1 cellular context compared by ENCODE assay signal in the genomic region with DNA sequence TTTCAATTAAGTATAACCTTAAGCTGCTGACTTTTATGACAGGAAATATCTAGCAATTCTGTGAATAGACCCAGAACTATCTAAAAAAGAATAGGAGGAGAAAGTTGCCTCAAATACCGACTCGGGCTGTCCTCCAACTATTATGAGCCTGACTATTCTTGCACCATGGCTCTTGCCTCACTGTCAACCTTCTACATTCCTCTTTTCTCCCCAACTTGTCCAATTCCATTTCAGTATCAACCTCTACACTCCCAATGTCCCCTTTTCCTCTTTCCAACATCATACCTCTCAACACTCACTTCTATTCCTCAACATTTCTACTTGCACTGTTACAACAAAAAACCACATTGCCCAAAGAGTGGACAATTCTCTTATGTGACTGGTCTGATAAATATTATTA.
TF ChIP-seq lines count a peak whose summit lies in the region.

No MANE protein-coding gene starts in this region.

TF ChIP-seq in GM23338, 12 proteins besides CTCF, POLR2A, EP300 and RAD21:
- TF ChIP-seq, protein P1, sequence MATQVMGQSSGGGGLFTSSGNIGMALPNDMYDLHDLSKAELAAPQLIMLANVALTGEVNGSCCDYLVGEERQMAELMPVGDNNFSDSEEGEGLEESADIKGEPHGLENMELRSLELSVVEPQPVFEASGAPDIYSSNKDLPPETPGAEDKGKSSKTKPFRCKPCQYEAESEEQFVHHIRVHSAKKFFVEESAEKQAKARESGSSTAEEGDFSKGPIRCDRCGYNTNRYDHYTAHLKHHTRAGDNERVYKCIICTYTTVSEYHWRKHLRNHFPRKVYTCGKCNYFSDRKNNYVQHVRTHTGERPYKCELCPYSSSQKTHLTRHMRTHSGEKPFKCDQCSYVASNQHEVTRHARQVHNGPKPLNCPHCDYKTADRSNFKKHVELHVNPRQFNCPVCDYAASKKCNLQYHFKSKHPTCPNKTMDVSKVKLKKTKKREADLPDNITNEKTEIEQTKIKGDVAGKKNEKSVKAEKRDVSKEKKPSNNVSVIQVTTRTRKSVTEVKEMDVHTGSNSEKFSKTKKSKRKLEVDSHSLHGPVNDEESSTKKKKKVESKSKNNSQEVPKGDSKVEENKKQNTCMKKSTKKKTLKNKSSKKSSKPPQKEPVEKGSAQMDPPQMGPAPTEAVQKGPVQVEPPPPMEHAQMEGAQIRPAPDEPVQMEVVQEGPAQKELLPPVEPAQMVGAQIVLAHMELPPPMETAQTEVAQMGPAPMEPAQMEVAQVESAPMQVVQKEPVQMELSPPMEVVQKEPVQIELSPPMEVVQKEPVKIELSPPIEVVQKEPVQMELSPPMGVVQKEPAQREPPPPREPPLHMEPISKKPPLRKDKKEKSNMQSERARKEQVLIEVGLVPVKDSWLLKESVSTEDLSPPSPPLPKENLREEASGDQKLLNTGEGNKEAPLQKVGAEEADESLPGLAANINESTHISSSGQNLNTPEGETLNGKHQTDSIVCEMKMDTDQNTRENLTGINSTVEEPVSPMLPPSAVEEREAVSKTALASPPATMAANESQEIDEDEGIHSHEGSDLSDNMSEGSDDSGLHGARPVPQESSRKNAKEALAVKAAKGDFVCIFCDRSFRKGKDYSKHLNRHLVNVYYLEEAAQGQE (IDR thresholded peaks at IDR 0.05; ENCODE audit: unreplicated experiment), result no peak
- no peak for TF ChIP-seq STAT1 (IDR thresholded peaks at IDR 0.05; ENCODE audit: unreplicated experiment)
- TF ChIP-seq, protein P2, sequence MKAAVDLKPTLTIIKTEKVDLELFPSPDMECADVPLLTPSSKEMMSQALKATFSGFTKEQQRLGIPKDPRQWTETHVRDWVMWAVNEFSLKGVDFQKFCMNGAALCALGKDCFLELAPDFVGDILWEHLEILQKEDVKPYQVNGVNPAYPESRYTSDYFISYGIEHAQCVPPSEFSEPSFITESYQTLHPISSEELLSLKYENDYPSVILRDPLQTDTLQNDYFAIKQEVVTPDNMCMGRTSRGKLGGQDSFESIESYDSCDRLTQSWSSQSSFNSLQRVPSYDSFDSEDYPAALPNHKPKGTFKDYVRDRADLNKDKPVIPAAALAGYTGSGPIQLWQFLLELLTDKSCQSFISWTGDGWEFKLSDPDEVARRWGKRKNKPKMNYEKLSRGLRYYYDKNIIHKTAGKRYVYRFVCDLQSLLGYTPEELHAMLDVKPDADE (IDR thresholded peaks at IDR 0.05), result no peak
